8 cellular contexts compared by ENCODE assay signal in genomic region chr2:48529676-48530032, GRCh38. TPM values are rescaled to one million over a fixed set of nuclear protein-coding genes. Genes with fewer than 3 reads are reported as not detected.
DNase-seq lines count a peak whose midpoint lies in the region; ATAC-seq and TF ChIP-seq lines count a peak whose summit lies in the region.

No MANE protein-coding gene starts in this region.

- POLR2A ChIA-PET in SK-N-SH (lab: Yijun Ruan, JAX): no interaction called here

- no peak for TF ChIP-seq EP300 in SK-N-SH (IDR thresholded peaks at IDR 0.05; ENCODE audit: borderline replicate concordance in 1 of 2, low read depth in 1 of 2, low read length in 1 of 2)

- peaks cover 28% of the 10 kb centered on the region for H3F3A ChIP-seq in SK-N-SH (replicated peaks; ENCODE audit: insufficient read depth)

- peak overlapping the region; percentile 70 to 92 for H3K4me3 ChIP-seq in SK-N-SH (ENCODE audit: low read depth in 2 of 2, low read length in 1 of 2)
- peak overlapping the region; percentile 36 for H3K4me3 ChIP-seq in epithelial cell of esophagus (ENCODE audit: low read length)
- peak overlapping the region; percentile 41 for H3K4me3 ChIP-seq in parathyroid adenoma (ENCODE audit: low read depth, low read length)

- H2AFZ ChIP-seq in SK-N-SH (ENCODE audit: low read depth) (peak overlapping the region; percentile 99), parathyroid adenoma (peak overlapping the region; percentile 90)

- H3K27me3 ChIP-seq in SK-N-SH (ENCODE audit: insufficient read depth) (no peaks in the 10 kb centered on the region), parathyroid adenoma (ENCODE audit: control insufficient read depth, insufficient read depth, low read length) (no peaks in the 10 kb centered on the region)

- H3K9me3 ChIP-seq in SK-N-SH: no peaks in the 10 kb centered on the region
- H3K9me3 ChIP-seq in parathyroid adenoma (ENCODE audit: control insufficient read depth, low read length): no peaks in the 10 kb centered on the region

- DNase-seq in SK-N-SH (no peak), epithelial cell of esophagus (ENCODE audit: low read depth) (no peak), DMS79 (lab: John Stamatoyannopoulos, UW) (no peak), AG08395 (ENCODE audit: low spot score) (no peak)
- DNase-seq in activated CD4-positive, CD25-positive, alpha-beta regulatory T cell treated with anti-CD3 and anti-CD28 coated beads, Interleukin-2, amount 50 U/mL, for 72 hours: no peak

- no peaks in the 10 kb centered on the region for H4K20me1 ChIP-seq in SK-N-SH (ENCODE audit: insufficient read depth)

- TF ChIP-seq CTCF in SK-N-SH (IDR thresholded peaks at IDR 0.05) (no peak), epithelial cell of esophagus (IDR thresholded peaks at IDR 0.05; ENCODE audit: insufficient read depth, low read depth, low read length, missing control alignments) (no peak), parathyroid adenoma (IDR thresholded peaks at IDR 0.05) (no peak)

- H3K79me2 ChIP-seq in SK-N-SH (ENCODE audit: insufficient read depth): peaks cover 17% of the 10 kb centered on the region; the same call in 1 of the 2 replicates
- no peaks in the 10 kb centered on the region for H3K79me2 ChIP-seq in parathyroid adenoma

- H3K9ac ChIP-seq in SK-N-SH (peak overlapping the region; percentile 93; the same call in 1 of the 2 replicates), parathyroid adenoma (no peak overlapping the region)

- WGBS in SK-N-SH (ENCODE audit: low lambda C conversion rate): 9% methylated on average over 11 of the region's 15 CpGs

- H3K4me2 ChIP-seq in SK-N-SH (peak overlapping the region; percentile 96; the same call in 1 of the 2 replicates), parathyroid adenoma (ENCODE audit: low read length) (peak overlapping the region; percentile 60)

- H3K9me2 ChIP-seq in SK-N-SH: no peaks in the 10 kb centered on the region

- H3K4me1 ChIP-seq in SK-N-SH (ENCODE audit: control insufficient read depth in 1 of 2, insufficient read depth in 2 of 2, low read depth in 1 of 2, low read length in 1 of 2): peaks cover 4 to 15% of the 10 kb centered on the region in 2 experiments; a peak in 3 of 4 replicates
- H3K4me1 ChIP-seq in parathyroid adenoma: peaks cover 5% of the 10 kb centered on the region

- H3K36me3 ChIP-seq in SK-N-SH (replicated peaks in 1 of 2; ENCODE audit: control insufficient read depth in 1 of 2, insufficient read depth in 2 of 2, low read length in 1 of 2) (no peaks in the 10 kb centered on the region), parathyroid adenoma (ENCODE audit: control insufficient read depth, insufficient read depth, low read length) (no peaks in the 10 kb centered on the region)

- CTCF ChIA-PET in SK-N-SH (lab: Yijun Ruan, JAX): interaction anchor here (0.7 to 1.2 kb wide), 3 partner anchors 12 to 59 kb away, joined by 3 read pairs; no protein-coding TSS in a partner anchor

- TF ChIP-seq RAD21 in SK-N-SH (IDR thresholded peaks at IDR 0.05; ENCODE audit: low read length): no peak

- H3K27ac ChIP-seq in SK-N-SH (ENCODE audit: low read depth in 2 of 2, low read length in 1 of 2) (peak overlapping the region; percentile 12 to 68; a peak in 2 of 4 replicates), parathyroid adenoma (no peak overlapping the region)

- ATAC-seq in GM21717 (IDR thresholded peaks at IDR 0.05; ENCODE audit: unreplicated experiment): peak; percentile 14
- no peak for ATAC-seq in GM21786 (IDR thresholded peaks at IDR 0.05; ENCODE audit: unreplicated experiment)

TF ChIP-seq in SK-N-SH, 30 proteins besides CTCF, POLR2A, EP300 and RAD21:
- TF ChIP-seq NRF1 (IDR thresholded peaks at IDR 0.05; ENCODE audit: low read depth, low read length): no peak
- no peak for TF ChIP-seq RFX5 (IDR thresholded peaks at IDR 0.05; ENCODE audit: low read length)
- no peak for TF ChIP-seq SIN3A (IDR thresholded peaks at IDR 0.05; ENCODE audit: borderline replicate concordance, low read depth, low read length)
- no peak for TF ChIP-seq REST (IDR thresholded peaks at IDR 0.05; ENCODE audit: low read depth, low read length)
- no peak for TF ChIP-seq TEAD4 (IDR thresholded peaks at IDR 0.05; ENCODE audit: borderline replicate concordance, insufficient read depth)
- no peak for TF ChIP-seq ZBTB33 (IDR thresholded peaks at IDR 0.05; ENCODE audit: borderline replicate concordance, low read depth)
- TF ChIP-seq GABPA (IDR thresholded peaks at IDR 0.05; ENCODE audit: low read depth): no peak
- no peak for TF ChIP-seq FOXJ3 (CRISPR knock-in tag; IDR thresholded peaks at IDR 0.05)
- no peak for TF ChIP-seq RCOR1 (IDR thresholded peaks at IDR 0.05; ENCODE audit: low read length)
- TF ChIP-seq ELF1 (IDR thresholded peaks at IDR 0.05): no peak
- no peak for TF ChIP-seq MXI1 (IDR thresholded peaks at IDR 0.05; ENCODE audit: low read depth, low read length)
- TF ChIP-seq IRF3 (IDR thresholded peaks at IDR 0.05; ENCODE audit: low read depth, low read length): no peak
- TF ChIP-seq PBX3 (IDR thresholded peaks at IDR 0.05): no peak
- TF ChIP-seq FOXM1 (IDR thresholded peaks at IDR 0.05; ENCODE audit: low read depth): no peak
- no peak for TF ChIP-seq RXRA (IDR thresholded peaks at IDR 0.05; ENCODE audit: borderline replicate concordance, low read depth)
- TF ChIP-seq TCF12 (IDR thresholded peaks at IDR 0.05): no peak

RNA-seq across cellular contexts. Expression of gene STON1, which starts 0.3 kb away (rescaled TPM):
- 4.2 and 5.7 TPM in 2 replicates for polyA plus RNA-seq in SK-N-SH (2012; rRNA removed)
- polyA plus RNA-seq in SK-N-SH (2012; cell fraction: cytosol; rRNA removed): 5.5 and 6.0 TPM in 2 replicates
- polyA plus RNA-seq in SK-N-SH (2012; cell fraction: nucleus; rRNA removed): 4.2 and 7.5 TPM in 2 replicates
